In genomic region chr20:10414982-10415650, GRCh38 we compare ENCODE assay signal across 19 cellular contexts. TPM values are rescaled to one million over a fixed set of nuclear protein-coding genes. Genes with fewer than 3 reads are reported as not detected.
DNase-seq lines count a peak whose midpoint lies in the region; FAIRE-seq and TF ChIP-seq lines count a peak whose summit lies in the region.
"Had no signal": no experiment of that assay in that cellular context is flagged by ENCODE, and none has a peak within 500 bp of the region (broad histone marks: within the 10 kb centered on the region; RNA-seq: fewer than 3 reads in every experiment).

No MANE protein-coding gene starts in this region.

- no peak overlapping the region for H3K27ac Mint-ChIP-seq in neural progenitor cell
- H3K27ac Mint-ChIP-seq: CD8-positive, alpha-beta T cell; stimulated activated naive CD8-positive, alpha-beta T cell treated with anti-CD3 and anti-CD28 coated beads, Interleukin-15, Interleukin-2, amounts not matched to agents 100 ng/mL and 50 ng/mL, for 24 hours; T-helper 17 cell had no signal

- H3F3A ChIP-seq in neural progenitor cell (ENCODE audit: low read depth) = no peaks in the 10 kb centered on the region

- peak overlapping the region; percentile 53 for H3K4me2 ChIP-seq in neural progenitor cell

- H3K27me3 Mint-ChIP-seq in neural progenitor cell (ENCODE audit: insufficient read depth, low read depth) = no peaks in the 10 kb centered on the region
- H3K27me3 Mint-ChIP-seq: stimulated activated naive CD8-positive, alpha-beta T cell treated with anti-CD3 and anti-CD28 coated beads, Interleukin-15, Interleukin-2, amounts not matched to agents 100 ng/mL and 50 ng/mL, for 24 hours; T-helper 17 cell had no signal

- peaks cover 16% of the 10 kb centered on the region for H3K4me1 Mint-ChIP-seq in neural progenitor cell

- TF ChIP-seq POLR2A in GM12892 (IDR thresholded peaks at IDR 0.05; ENCODE audit: low read depth, low read length) = no peak

- H3K9me3 Mint-ChIP-seq in neural progenitor cell = no peaks in the 10 kb centered on the region
- H3K9me3 Mint-ChIP-seq: CD8-positive, alpha-beta T cell; H9; stimulated activated naive CD8-positive, alpha-beta T cell treated with anti-CD3 and anti-CD28 coated beads, Interleukin-15, Interleukin-2, amounts not matched to agents 100 ng/mL and 50 ng/mL, for 24 hours had no signal

- H3K36me3 ChIP-seq in neural progenitor cell = peaks cover 11% of the 10 kb centered on the region
- H3K36me3 ChIP-seq: uterus had no signal

- peaks cover 8% of the 10 kb centered on the region for H3K36me3 Mint-ChIP-seq in neural progenitor cell

- no peaks in the 10 kb centered on the region for H3K27me3 ChIP-seq in neural progenitor cell
- H3K27me3 ChIP-seq: adrenal gland, uterus had no signal

- in situ Hi-C loops in GM13976 (cut with MboI; ENCODE audit: low sequenced_read_pairs, unreplicated experiment) = no loop called here

- H3K9ac ChIP-seq in neural progenitor cell = no peak overlapping the region

- FAIRE-seq in GM12892 (lab: Jason Lieb, UNC) = peak; percentile 53

- no peak overlapping the region for H3K4me3 Mint-ChIP-seq in neural progenitor cell
- H3K4me3 Mint-ChIP-seq: CD8-positive, alpha-beta T cell; H9; stimulated activated naive CD8-positive, alpha-beta T cell treated with anti-CD3 and anti-CD28 coated beads, Interleukin-15, Interleukin-2, amounts not matched to agents 100 ng/mL and 50 ng/mL, for 24 hours; T-helper 17 cell had no signal

- peak overlapping the region; percentile 25 for H3K4me3 ChIP-seq in neural progenitor cell
- H3K4me3 ChIP-seq: adrenal gland, coronary artery, skin epidermis, uterus had no signal

- no peak overlapping the region for H3K27ac ChIP-seq in neural progenitor cell
- H3K27ac ChIP-seq: adrenal gland, coronary artery, HL-60, skin epidermis, uterus had no signal

- peaks cover 16% of the 10 kb centered on the region for H3K4me1 ChIP-seq in neural progenitor cell
- H3K4me1 ChIP-seq: uterus had no signal

- H4K20me1 ChIP-seq in neural progenitor cell (ENCODE audit: low read depth) = peaks cover 5% of the 10 kb centered on the region

- no peak overlapping the region for H2AFZ ChIP-seq in neural progenitor cell (replicated peaks)

- no peaks in the 10 kb centered on the region for H3K9me3 ChIP-seq in neural progenitor cell (ENCODE audit: low read depth)
- H3K9me3 ChIP-seq: adrenal gland, uterus had no signal

- no peak for DNase-seq in GM12892 (ENCODE audit: insufficient read length)
- DNase-seq in LoVo (ENCODE audit: low spot score) = peak; percentile 19
- peak; percentile 57 for DNase-seq in dermis blood vessel endothelial cell
- DNase-seq in neural progenitor cell (ENCODE audit: low spot score) = peak; percentile 73
- DNase-seq in NCI-H1048 (lab: John Stamatoyannopoulos, UW) = no peak
- no peak for DNase-seq in GM13976 (ENCODE audit: low spot score)
- no peak for DNase-seq in cerebellum (ENCODE audit: low spot score)
- DNase-seq: activated CD4-positive, alpha-beta T cell treated with anti-CD3 and anti-CD28 coated beads for 1 hour; adrenal gland; CD8-positive, alpha-beta T cell; H9; mesenchymal stem cell; NCI-H446; T-helper 17 cell; uterus had no signal

- TF ChIP-seq CTCF in neural progenitor cell (IDR thresholded peaks at IDR 0.05) (no peak), GM13976 (IDR thresholded peaks at IDR 0.05; ENCODE audit: borderline replicate concordance, control extremely low read depth, extremely low read depth, insufficient read depth, missing control alignments) (no peak)

- H3K79me2 ChIP-seq in neural progenitor cell (ENCODE audit: low read depth) = peaks cover 46% of the 10 kb centered on the region

RNA-seq across cellular contexts. Expression of gene MKKS, which starts 18.9 kb away (rescaled TPM):
- polyA plus RNA-seq in GM12892 (2012; ENCODE audit: missing spikeins) = 6.4 TPM
- total RNA-seq in dermis blood vessel endothelial cell = 6.5 and 11.4 TPM in 2 replicates
- total RNA-seq in neural progenitor cell (ENCODE audit: low replicate concordance) = 23.9 and 36.3 TPM in 2 replicates
- total RNA-seq in cerebellum = 21.5 TPM

RNA-seq across cellular contexts. Expression of gene SLX4IP, which starts 20.0 kb away (rescaled TPM):
- polyA plus RNA-seq in GM12892 (2012; ENCODE audit: missing spikeins) = 4.8 TPM
- 3.2 and 4.3 TPM in 2 replicates for total RNA-seq in dermis blood vessel endothelial cell
- total RNA-seq in neural progenitor cell (ENCODE audit: low replicate concordance) = 7.7 and 9.5 TPM in 2 replicates
- 11.4 TPM for total RNA-seq in cerebellum

Comparison
In these comparisons a context has a peak if more than half of its experiments do, and no peak if none do; other contexts are left out.
1. DNase-seq: peak in LoVo (single experiment), dermis blood vessel endothelial cell (single experiment) and neural progenitor cell (single experiment); none in GM12892 (single experiment), NCI-H1048 (single experiment), GM13976 (single experiment) and cerebellum (single experiment).